In the genomic region with DNA sequence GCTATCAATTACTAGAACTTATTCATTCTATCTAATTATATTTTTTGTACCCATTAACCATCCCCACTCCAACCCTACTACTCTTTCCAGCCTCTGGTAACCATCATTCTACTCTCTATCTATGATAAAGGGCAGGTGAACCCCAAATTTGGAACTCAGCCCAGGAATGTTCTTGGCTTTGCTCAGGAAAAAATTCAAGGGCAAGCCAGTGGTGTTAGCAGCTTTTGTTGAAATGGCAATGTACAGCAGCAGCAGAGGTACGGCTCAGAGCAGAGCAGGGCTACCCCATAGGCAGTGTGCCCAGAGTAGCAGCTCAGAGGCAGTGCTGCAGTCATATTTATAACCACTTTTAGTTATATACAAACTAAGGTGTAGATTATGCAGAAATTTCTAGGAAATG, we compare ENCODE assay signal across 23 cellular contexts.
DNase-seq lines count a peak whose midpoint lies in the region; ATAC-seq and TF ChIP-seq lines count a peak whose summit lies in the region.
"Had no signal": no experiment of that assay in that cellular context is flagged by ENCODE, and none has a peak within 500 bp of the region (broad histone marks: within the 10 kb centered on the region; RNA-seq: fewer than 3 reads in every experiment).

No MANE protein-coding gene starts in this region.

- no peak overlapping the region for H2BK12ac ChIP-seq in H9 (ENCODE audit: insufficient read length, low read depth, low read length)

- CTCF ChIA-PET in SK-N-SH (lab: Yijun Ruan, JAX) = interaction anchor here (1.2 kb wide), 1 partner anchor 138 kb away, joined by 4 read pairs; a partner anchor contains a TSS

- H3K4me1 ChIP-seq in SK-N-SH (ENCODE audit: control insufficient read depth in 1 of 2, insufficient read depth in 2 of 2, low read depth in 1 of 2, low read length in 1 of 2) (peaks cover 0 to 2% of the 10 kb centered on the region in 2 experiments; a peak in 1 of 4 replicates), H9 (ENCODE audit: insufficient read depth, low read length) (no peaks in the 10 kb centered on the region)
- H3K4me1 ChIP-seq: BLaER1 had no signal

- H3K4me3 ChIP-seq in SK-N-SH (ENCODE audit: low read depth in 2 of 2, low read length in 1 of 2) (no peak overlapping the region), astrocyte of the spinal cord (ENCODE audit: low read depth, low read length) (no peak overlapping the region), skeletal muscle cell (ENCODE audit: low read depth, low read length) (no peak overlapping the region)
- H3K4me3 ChIP-seq: BLaER1, dorsolateral prefrontal cortex had no signal

- no peak overlapping the region for H3K9ac ChIP-seq in SK-N-SH
- H3K9ac ChIP-seq in H9 (ENCODE audit: extremely low read depth, insufficient read length, low read length) = no peak overlapping the region
- H3K9ac ChIP-seq: BLaER1 had no signal

- no peak for TF ChIP-seq RAD21 in SK-N-SH (IDR thresholded peaks at IDR 0.05; ENCODE audit: low read length)

- H2AK5ac ChIP-seq in H9 (ENCODE audit: insufficient read length, low read length) = no peak overlapping the region

- no peak overlapping the region for H3K14ac ChIP-seq in H9 (ENCODE audit: insufficient read depth, low read length)

- intact Hi-C loops in left ventricle myocardium superior (cut with micrococcal nuclease) = no loop called here

- peaks cover 3% of the 10 kb centered on the region for H3F3A ChIP-seq in SK-N-SH (replicated peaks; ENCODE audit: insufficient read depth)

- H2BK15ac ChIP-seq in H9 (ENCODE audit: low read depth, low read length) = no peak overlapping the region

- no peak overlapping the region for H2BK20ac ChIP-seq in H9 (ENCODE audit: low read depth, low read length, poor library complexity, severe bottlenecking)

- H2BK5ac ChIP-seq in H9 (ENCODE audit: insufficient read length, low read length) = no peak overlapping the region

- H3K27me3 ChIP-seq in SK-N-SH (ENCODE audit: insufficient read depth) (no peaks in the 10 kb centered on the region), H9 (ENCODE audit: insufficient read depth, low read length) (no peaks in the 10 kb centered on the region)
- H3K27me3 ChIP-seq: BLaER1, dorsolateral prefrontal cortex had no signal

- no peak overlapping the region for H3K4ac ChIP-seq in H9 (ENCODE audit: low read depth, low read length)

- H2BK120ac ChIP-seq in H9 (ENCODE audit: low read depth, low read length, poor library complexity, severe bottlenecking) = no peak overlapping the region

- POLR2A ChIA-PET in SK-N-SH (lab: Yijun Ruan, JAX) = no interaction called here

- H3K4me3 Mint-ChIP-seq in H9 = no peak overlapping the region
- H3K4me3 Mint-ChIP-seq: nephron progenitor cell had no signal

- H4K20me1 ChIP-seq in SK-N-SH (ENCODE audit: insufficient read depth) (no peaks in the 10 kb centered on the region), H9 (ENCODE audit: control insufficient read depth, insufficient read depth, insufficient read length) (no peaks in the 10 kb centered on the region)
- H4K20me1 ChIP-seq: BLaER1 had no signal

- no peak overlapping the region for H3K56ac ChIP-seq in H9 (ENCODE audit: insufficient read length, low read depth, low read length)

- H3K4me2 ChIP-seq in SK-N-SH (no peak overlapping the region), H9 (ENCODE audit: insufficient read depth, insufficient read length, low read length) (no peak overlapping the region)
- H3K4me2 ChIP-seq: BLaER1 had no signal

- H3K27ac Mint-ChIP-seq in H9 = no peak overlapping the region
- H3K27ac Mint-ChIP-seq: nephron progenitor cell had no signal

- ATAC-seq in left ventricle myocardium superior = peak; percentile 90
- ATAC-seq: activated CD4-positive, CD25-positive, alpha-beta regulatory T cell treated with anti-CD3 and anti-CD28 coated beads, Interleukin-2, amount 50 U/mL, for 24 hours; Panc1 had no signal

- H4K5ac ChIP-seq in H9 (ENCODE audit: insufficient read length, low read depth, low read length) = no peak overlapping the region

- no peaks in the 10 kb centered on the region for H3K79me1 ChIP-seq in H9 (ENCODE audit: insufficient read depth, low read depth, low read length, poor library complexity, severe bottlenecking)

- TF ChIP-seq CTCF in SK-N-SH (IDR thresholded peaks at IDR 0.05) (no peak), astrocyte of the spinal cord (IDR thresholded peaks at IDR 0.05; ENCODE audit: low read depth, low read length) (no peak), H9 (conservative IDR thresholded peaks at IDR 0.05) (no peak)

- H4K91ac ChIP-seq in H9 (ENCODE audit: insufficient read length, low read depth, low read length) = no peak overlapping the region

- H3K18ac ChIP-seq in H9 (ENCODE audit: insufficient read length, low read depth, low read length) = no peak overlapping the region

- H3K9me2 ChIP-seq in SK-N-SH = no peaks in the 10 kb centered on the region

- no peak for DNase-seq in SK-N-SH
- peak; percentile 49 for DNase-seq in astrocyte of the spinal cord (ENCODE audit: low read depth, low spot score)
- peak; percentile 55 for DNase-seq in left ventricle myocardium superior
- DNase-seq in skeletal muscle cell (ENCODE audit: low read depth) = peak; percentile 16
- DNase-seq in COLO668 (lab: John Stamatoyannopoulos, UW; ENCODE audit: unreplicated experiment) = no peak
- DNase-seq in H9 = no peak
- no peak for DNase-seq in superior temporal gyrus (ENCODE audit: extremely low spot score)
- DNase-seq: ACHN; activated naive CD4-positive, alpha-beta T cell; amniotic stem cell; central memory CD4-positive, alpha-beta T cell; DND-41; Karpas-422; MV-4-11; NCI-H146; nephron progenitor cell; NK-92 treated with Interleukin-12 subunit alpha and Interleukin-12 subunit beta, amount 100 ng/mL, for 24 hours; stimulated activated CD8-positive, alpha-beta memory T cell treated with anti-CD3 and anti-CD28 coated beads, Interleukin-4, amount 100 ng/mL, for 48 hours; T-helper 1 cell had no signal

- H3K27ac ChIP-seq in SK-N-SH (ENCODE audit: low read depth in 2 of 2, low read length in 1 of 2) = no peak overlapping the region
- H3K27ac ChIP-seq in H9 (ENCODE audit: insufficient read length, low read depth, low read length) = no peak overlapping the region
- H3K27ac ChIP-seq: BLaER1, dorsolateral prefrontal cortex had no signal

- in situ Hi-C loops in astrocyte of the spinal cord (cut with HindIII; ENCODE audit: low sequenced_read_pairs) = no loop called here

- H3K23ac ChIP-seq in H9 (ENCODE audit: insufficient read length, low read depth, low read length) = no peak overlapping the region

- H3K79me2 ChIP-seq in SK-N-SH (ENCODE audit: insufficient read depth) (peaks cover 30% of the 10 kb centered on the region), H9 (ENCODE audit: insufficient read depth, low read length) (no peaks in the 10 kb centered on the region; the same call in 1 of the 2 replicates)

- no peak overlapping the region for H2AFZ ChIP-seq in SK-N-SH (ENCODE audit: low read depth)
- H2AFZ ChIP-seq in H9 (ENCODE audit: low read length) = no peak overlapping the region

- no peaks in the 10 kb centered on the region for H3K27me3 Mint-ChIP-seq in H9 (ENCODE audit: low read depth)

- H3T11ph ChIP-seq in H9 (ENCODE audit: low read length) = no peak overlapping the region

- H3K9me3 ChIP-seq in SK-N-SH = no peaks in the 10 kb centered on the region
- H3K9me3 ChIP-seq in H9 (ENCODE audit: control insufficient read depth, low read depth, low read length) = no peaks in the 10 kb centered on the region
- H3K9me3 ChIP-seq: BLaER1 had no signal

- no peaks in the 10 kb centered on the region; a peak in 1 of 7 replicates for H3K36me3 Mint-ChIP-seq in H9 (ENCODE audit: insufficient read depth in 1 of 3, low read depth in 3 of 3)

- no peaks in the 10 kb centered on the region for H3K9me3 Mint-ChIP-seq in H9
- H3K9me3 Mint-ChIP-seq: nephron progenitor cell had no signal

- 86% methylated on average over 1 of the region's 1 CpG for WGBS in SK-N-SH (ENCODE audit: low lambda C conversion rate)
- no CpG with 5 or more reads among the region's 1 CpG for WGBS in H9 (ENCODE audit: extremely low coverage, insufficient read length, low lambda C conversion rate)

- H3K36me3 ChIP-seq in SK-N-SH (replicated peaks in 1 of 2; ENCODE audit: control insufficient read depth in 1 of 2, insufficient read depth in 2 of 2, low read length in 1 of 2) = peaks cover 10% of the 10 kb centered on the region in 2 experiments
- H3K36me3 ChIP-seq: BLaER1 had no signal

- H3K4me1 Mint-ChIP-seq in H9 = no peaks in the 10 kb centered on the region
- H3K4me1 Mint-ChIP-seq: nephron progenitor cell had no signal

- H3K23me2 ChIP-seq in H9 (ENCODE audit: insufficient read length, low read depth, low read length, poor library complexity, severe bottlenecking) = no peaks in the 10 kb centered on the region

- no peak overlapping the region for H4K8ac ChIP-seq in H9 (replicated peaks; ENCODE audit: insufficient read length, low read depth, low read length)

- TF ChIP-seq EP300 in SK-N-SH (IDR thresholded peaks at IDR 0.05; ENCODE audit: borderline replicate concordance in 1 of 2, low read depth in 1 of 2, low read length in 1 of 2) = no peak

TF ChIP-seq in SK-N-SH, 30 proteins besides CTCF, POLR2A, EP300 and RAD21 (continues in another document):
- TF ChIP-seq FOXJ3 (CRISPR knock-in tag; IDR thresholded peaks at IDR 0.05) (no peak), EZH2phosphoT487 (IDR thresholded peaks at IDR 0.05; ENCODE audit: borderline replicate concordance, low read depth) (no peak), NFIC (IDR thresholded peaks at IDR 0.05; ENCODE audit: borderline replicate concordance) (peak; percentile 35), YY1 (IDR thresholded peaks at IDR 0.05; ENCODE audit: low read depth) (no peak), TCF12 (IDR thresholded peaks at IDR 0.05) (peak; percentile 37; the same call in 1 of the 2 replicates)
- TF ChIP-seq, protein P1, sequence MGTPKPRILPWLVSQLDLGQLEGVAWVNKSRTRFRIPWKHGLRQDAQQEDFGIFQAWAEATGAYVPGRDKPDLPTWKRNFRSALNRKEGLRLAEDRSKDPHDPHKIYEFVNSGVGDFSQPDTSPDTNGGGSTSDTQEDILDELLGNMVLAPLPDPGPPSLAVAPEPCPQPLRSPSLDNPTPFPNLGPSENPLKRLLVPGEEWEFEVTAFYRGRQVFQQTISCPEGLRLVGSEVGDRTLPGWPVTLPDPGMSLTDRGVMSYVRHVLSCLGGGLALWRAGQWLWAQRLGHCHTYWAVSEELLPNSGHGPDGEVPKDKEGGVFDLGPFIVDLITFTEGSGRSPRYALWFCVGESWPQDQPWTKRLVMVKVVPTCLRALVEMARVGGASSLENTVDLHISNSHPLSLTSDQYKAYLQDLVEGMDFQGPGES (IDR thresholded peaks at IDR 0.05; ENCODE audit: low read depth, low read length) = no peak

Comparison
In these comparisons a context has a peak if more than half of its experiments do, and no peak if none do; other contexts are left out.
1. DNase-seq: peak in astrocyte of the spinal cord (single experiment), left ventricle myocardium superior (single experiment) and skeletal muscle cell (single experiment); none in SK-N-SH (single experiment), COLO668 (single experiment), H9 (single experiment) and superior temporal gyrus (single experiment).